Comparison of ENCODE assay signal across 17 cellular contexts in genomic region chr6:142722010-142722409, GRCh38.
"Had no signal": no experiment of that assay in that cellular context is flagged by ENCODE, and none has a peak within 500 bp of the region (broad histone marks: within the 10 kb centered on the region; RNA-seq: fewer than 3 reads in every experiment).

No MANE protein-coding gene starts in this region.

- ATAC-seq: activated naive CD8-positive, alpha-beta T cell treated with anti-CD3 and anti-CD28 coated beads, Interleukin-2, amount 50 U/mL, for 24 hours; esophagus mucosa; lower lobe of right lung had no signal

- H3K36me3 ChIP-seq: lower lobe of right lung, thyroid gland, uterus had no signal

- H3K27me3 Mint-ChIP-seq: activated CD4-positive, alpha-beta T cell treated with anti-CD3 and anti-CD28 coated beads, Interleukin-2, amount 10 ng/mL, durations not matched to agents 24 days and 14 days; activated naive CD8-positive, alpha-beta T cell treated with anti-CD3 and anti-CD28 coated beads, Interleukin-2, amount 50 U/mL, for 24 hours had no signal

- H3K4me3 Mint-ChIP-seq: activated CD4-positive, alpha-beta T cell treated with anti-CD3 and anti-CD28 coated beads, Interleukin-2, amount 10 ng/mL, durations not matched to agents 24 days and 14 days; activated naive CD8-positive, alpha-beta T cell treated with anti-CD3 and anti-CD28 coated beads, Interleukin-2, amount 50 U/mL, for 24 hours; mesothelial cell of epicardium; neural crest cell had no signal

- H3K27ac Mint-ChIP-seq: activated CD4-positive, alpha-beta T cell treated with anti-CD3 and anti-CD28 coated beads, Interleukin-2, amount 10 ng/mL, durations not matched to agents 24 days and 14 days; activated naive CD8-positive, alpha-beta T cell treated with anti-CD3 and anti-CD28 coated beads, Interleukin-2, amount 50 U/mL, for 24 hours; mesothelial cell of epicardium had no signal

- H3K4me3 ChIP-seq: dorsolateral prefrontal cortex, lower lobe of right lung, smooth muscle cell, thyroid gland, uterus had no signal

- H3K4me2 ChIP-seq: smooth muscle cell had no signal

- H3K27ac ChIP-seq: dorsolateral prefrontal cortex, lower lobe of right lung, parathyroid adenoma, thyroid gland, uterus had no signal

- H2AFZ ChIP-seq: parathyroid adenoma had no signal

- H3K79me2 ChIP-seq: parathyroid adenoma had no signal

- H3K36me3 Mint-ChIP-seq: mesothelial cell of epicardium had no signal

- DNase-seq: activated CD4-positive, alpha-beta T cell treated with anti-CD3 and anti-CD28 coated beads, Interleukin-2, amount 10 ng/mL, durations not matched to agents 24 days and 14 days; activated CD8-positive, alpha-beta memory T cell treated with anti-CD3 and anti-CD28 coated beads for 24 hours; activated naive CD4-positive, alpha-beta T cell treated with Interleukin-2 at 50 U/mL for 16 hours; activated naive CD8-positive, alpha-beta T cell treated with anti-CD3 and anti-CD28 coated beads, Interleukin-2, amount 50 U/mL, for 24 hours; dorsolateral prefrontal cortex; hypothalamus; kidney glomerular epithelial cell; lower lobe of right lung; thyroid gland; uterus had no signal

- H3K4me1 ChIP-seq: lower lobe of right lung, parathyroid adenoma, thyroid gland, uterus had no signal

- H3K9me3 ChIP-seq: thyroid gland, uterus had no signal

- FAIRE-seq: astrocyte, endometrium had no signal

- H3K27me3 ChIP-seq: dorsolateral prefrontal cortex, thyroid gland, uterus had no signal
